ENCODE assay signal across 1 cellular context in the genomic region with DNA sequence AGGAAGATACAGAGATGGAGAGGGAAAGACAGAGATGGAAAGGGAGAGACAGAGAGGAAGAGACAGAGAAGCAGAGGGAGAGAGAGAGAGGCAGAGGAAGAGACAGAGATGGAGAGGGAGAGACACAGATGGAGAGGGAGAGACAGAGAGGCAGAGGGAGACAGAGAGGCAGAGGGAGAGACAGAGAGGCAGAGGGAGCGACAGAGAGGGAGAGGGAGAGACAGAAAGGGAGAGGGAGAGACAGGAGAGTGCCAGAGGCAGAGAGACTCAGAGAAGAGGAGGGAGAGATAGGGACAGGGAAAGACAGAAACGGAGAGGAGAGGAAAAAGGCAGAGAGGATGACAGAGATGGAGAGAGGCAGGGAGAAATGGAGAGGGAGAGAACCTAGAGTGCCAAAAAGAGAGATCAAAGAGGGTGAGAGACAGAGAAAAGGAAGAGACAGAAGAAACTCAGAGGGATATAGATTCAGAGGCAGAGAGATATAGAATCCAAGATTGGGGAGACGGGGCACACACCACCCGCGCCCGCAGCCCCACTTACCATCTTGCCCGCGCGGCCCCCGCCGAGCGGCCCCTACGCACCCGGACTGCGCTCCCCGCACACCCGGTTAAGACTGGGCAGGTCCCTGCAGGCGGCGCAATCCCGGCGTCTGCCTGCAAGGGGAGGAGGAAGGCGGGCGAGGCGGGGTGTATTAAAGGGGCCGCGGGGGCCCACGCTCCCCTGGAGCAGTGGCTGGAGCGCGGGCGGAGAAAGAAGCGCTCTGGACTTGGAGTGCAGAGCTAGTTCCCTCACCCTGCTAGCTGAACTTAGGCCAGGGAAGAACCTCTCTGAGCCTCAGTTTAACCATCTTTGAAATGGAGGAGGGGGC.
A peak's percentile ranks its signal among the peaks of the same experiment; 100 is the strongest.
TF ChIP-seq lines count a peak whose summit lies in the region.

No MANE protein-coding gene starts in this region.

TF ChIP-seq in HepG2, 621 proteins besides CTCF, POLR2A, EP300 and RAD21:
- TF ChIP-seq, protein P1, sequence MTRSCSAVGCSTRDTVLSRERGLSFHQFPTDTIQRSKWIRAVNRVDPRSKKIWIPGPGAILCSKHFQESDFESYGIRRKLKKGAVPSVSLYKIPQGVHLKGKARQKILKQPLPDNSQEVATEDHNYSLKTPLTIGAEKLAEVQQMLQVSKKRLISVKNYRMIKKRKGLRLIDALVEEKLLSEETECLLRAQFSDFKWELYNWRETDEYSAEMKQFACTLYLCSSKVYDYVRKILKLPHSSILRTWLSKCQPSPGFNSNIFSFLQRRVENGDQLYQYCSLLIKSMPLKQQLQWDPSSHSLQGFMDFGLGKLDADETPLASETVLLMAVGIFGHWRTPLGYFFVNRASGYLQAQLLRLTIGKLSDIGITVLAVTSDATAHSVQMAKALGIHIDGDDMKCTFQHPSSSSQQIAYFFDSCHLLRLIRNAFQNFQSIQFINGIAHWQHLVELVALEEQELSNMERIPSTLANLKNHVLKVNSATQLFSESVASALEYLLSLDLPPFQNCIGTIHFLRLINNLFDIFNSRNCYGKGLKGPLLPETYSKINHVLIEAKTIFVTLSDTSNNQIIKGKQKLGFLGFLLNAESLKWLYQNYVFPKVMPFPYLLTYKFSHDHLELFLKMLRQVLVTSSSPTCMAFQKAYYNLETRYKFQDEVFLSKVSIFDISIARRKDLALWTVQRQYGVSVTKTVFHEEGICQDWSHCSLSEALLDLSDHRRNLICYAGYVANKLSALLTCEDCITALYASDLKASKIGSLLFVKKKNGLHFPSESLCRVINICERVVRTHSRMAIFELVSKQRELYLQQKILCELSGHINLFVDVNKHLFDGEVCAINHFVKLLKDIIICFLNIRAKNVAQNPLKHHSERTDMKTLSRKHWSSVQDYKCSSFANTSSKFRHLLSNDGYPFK (CRISPR knock-in tag; IDR thresholded peaks at IDR 0.05; ENCODE audit: borderline replicate concordance) = peak; percentile 88
- peak; percentile 38 for TF ChIP-seq AGO2 (optimal IDR thresholded peaks at IDR 0.05; ENCODE audit: low read depth, low read length)
- TF ChIP-seq, protein P2, sequence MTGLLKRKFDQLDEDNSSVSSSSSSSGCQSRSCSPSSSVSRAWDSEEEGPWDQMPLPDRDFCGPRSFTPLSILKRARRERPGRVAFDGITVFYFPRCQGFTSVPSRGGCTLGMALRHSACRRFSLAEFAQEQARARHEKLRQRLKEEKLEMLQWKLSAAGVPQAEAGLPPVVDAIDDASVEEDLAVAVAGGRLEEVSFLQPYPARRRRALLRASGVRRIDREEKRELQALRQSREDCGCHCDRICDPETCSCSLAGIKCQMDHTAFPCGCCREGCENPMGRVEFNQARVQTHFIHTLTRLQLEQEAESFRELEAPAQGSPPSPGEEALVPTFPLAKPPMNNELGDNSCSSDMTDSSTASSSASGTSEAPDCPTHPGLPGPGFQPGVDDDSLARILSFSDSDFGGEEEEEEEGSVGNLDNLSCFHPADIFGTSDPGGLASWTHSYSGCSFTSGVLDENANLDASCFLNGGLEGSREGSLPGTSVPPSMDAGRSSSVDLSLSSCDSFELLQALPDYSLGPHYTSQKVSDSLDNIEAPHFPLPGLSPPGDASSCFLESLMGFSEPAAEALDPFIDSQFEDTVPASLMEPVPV (CRISPR knock-in tag; IDR thresholded peaks at IDR 0.05) = no peak
- TF ChIP-seq, protein P3, sequence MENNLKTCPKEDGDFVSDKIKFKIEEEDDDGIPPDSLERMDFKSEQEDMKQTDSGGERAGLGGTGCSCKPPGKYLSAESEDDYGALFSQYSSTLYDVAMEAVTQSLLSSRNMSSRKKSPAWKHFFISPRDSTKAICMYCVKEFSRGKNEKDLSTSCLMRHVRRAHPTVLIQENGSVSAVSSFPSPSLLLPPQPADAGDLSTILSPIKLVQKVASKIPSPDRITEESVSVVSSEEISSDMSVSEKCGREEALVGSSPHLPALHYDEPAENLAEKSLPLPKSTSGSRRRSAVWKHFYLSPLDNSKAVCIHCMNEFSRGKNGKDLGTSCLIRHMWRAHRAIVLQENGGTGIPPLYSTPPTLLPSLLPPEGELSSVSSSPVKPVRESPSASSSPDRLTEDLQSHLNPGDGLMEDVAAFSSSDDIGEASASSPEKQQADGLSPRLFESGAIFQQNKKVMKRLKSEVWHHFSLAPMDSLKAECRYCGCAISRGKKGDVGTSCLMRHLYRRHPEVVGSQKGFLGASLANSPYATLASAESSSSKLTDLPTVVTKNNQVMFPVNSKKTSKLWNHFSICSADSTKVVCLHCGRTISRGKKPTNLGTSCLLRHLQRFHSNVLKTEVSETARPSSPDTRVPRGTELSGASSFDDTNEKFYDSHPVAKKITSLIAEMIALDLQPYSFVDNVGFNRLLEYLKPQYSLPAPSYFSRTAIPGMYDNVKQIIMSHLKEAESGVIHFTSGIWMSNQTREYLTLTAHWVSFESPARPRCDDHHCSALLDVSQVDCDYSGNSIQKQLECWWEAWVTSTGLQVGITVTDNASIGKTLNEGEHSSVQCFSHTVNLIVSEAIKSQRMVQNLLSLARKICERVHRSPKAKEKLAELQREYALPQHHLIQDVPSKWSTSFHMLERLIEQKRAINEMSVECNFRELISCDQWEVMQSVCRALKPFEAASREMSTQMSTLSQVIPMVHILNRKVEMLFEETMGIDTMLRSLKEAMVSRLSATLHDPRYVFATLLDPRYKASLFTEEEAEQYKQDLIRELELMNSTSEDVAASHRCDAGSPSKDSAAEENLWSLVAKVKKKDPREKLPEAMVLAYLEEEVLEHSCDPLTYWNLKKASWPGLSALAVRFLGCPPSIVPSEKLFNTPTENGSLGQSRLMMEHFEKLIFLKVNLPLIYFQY (CRISPR knock-in tag; IDR thresholded peaks at IDR 0.05; ENCODE audit: borderline replicate concordance) = no peak
- TF ChIP-seq EZH2 (conservative IDR thresholded peaks at IDR 0.05; ENCODE audit: low read depth, low read length) = no peak
- no peak for TF ChIP-seq SMAD1 (CRISPR knock-in tag; IDR thresholded peaks at IDR 0.05; ENCODE audit: borderline replicate concordance, low read depth)
- 0 out of 2 replicates have a peak, but pooled peaks have one; percentile 6 for TF ChIP-seq ATF7 (IDR thresholded peaks at IDR 0.05)
- no peak for TF ChIP-seq ATF7 (CRISPR knock-in tag; IDR thresholded peaks at IDR 0.05)
- TF ChIP-seq, protein P4, sequence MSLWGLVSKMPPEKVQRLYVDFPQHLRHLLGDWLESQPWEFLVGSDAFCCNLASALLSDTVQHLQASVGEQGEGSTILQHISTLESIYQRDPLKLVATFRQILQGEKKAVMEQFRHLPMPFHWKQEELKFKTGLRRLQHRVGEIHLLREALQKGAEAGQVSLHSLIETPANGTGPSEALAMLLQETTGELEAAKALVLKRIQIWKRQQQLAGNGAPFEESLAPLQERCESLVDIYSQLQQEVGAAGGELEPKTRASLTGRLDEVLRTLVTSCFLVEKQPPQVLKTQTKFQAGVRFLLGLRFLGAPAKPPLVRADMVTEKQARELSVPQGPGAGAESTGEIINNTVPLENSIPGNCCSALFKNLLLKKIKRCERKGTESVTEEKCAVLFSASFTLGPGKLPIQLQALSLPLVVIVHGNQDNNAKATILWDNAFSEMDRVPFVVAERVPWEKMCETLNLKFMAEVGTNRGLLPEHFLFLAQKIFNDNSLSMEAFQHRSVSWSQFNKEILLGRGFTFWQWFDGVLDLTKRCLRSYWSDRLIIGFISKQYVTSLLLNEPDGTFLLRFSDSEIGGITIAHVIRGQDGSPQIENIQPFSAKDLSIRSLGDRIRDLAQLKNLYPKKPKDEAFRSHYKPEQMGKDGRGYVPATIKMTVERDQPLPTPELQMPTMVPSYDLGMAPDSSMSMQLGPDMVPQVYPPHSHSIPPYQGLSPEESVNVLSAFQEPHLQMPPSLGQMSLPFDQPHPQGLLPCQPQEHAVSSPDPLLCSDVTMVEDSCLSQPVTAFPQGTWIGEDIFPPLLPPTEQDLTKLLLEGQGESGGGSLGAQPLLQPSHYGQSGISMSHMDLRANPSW (CRISPR knock-in tag; IDR thresholded peaks at IDR 0.05; ENCODE audit: borderline replicate concordance) = no peak
